29 cellular contexts compared by ENCODE assay signal in genomic region chrX:33078273-33078672, GRCh38.
"Had no signal": no experiment of that assay in that cellular context is flagged by ENCODE, and none has a peak within 500 bp of the region (broad histone marks: within the 10 kb centered on the region; RNA-seq: fewer than 3 reads in every experiment).

No MANE protein-coding gene starts in this region.

- H3K27me3 ChIP-seq: neutrophil, ovary, right lobe of liver, sigmoid colon, stomach, thyroid gland, tibial nerve, upper lobe of left lung, vagina had no signal

- H3K27ac ChIP-seq: neutrophil, ovary, parathyroid adenoma, psoas muscle, right lobe of liver, sigmoid colon, stomach, thoracic aorta, thyroid gland, tibial nerve, upper lobe of left lung, vagina had no signal

- ATAC-seq: natural killer cell treated with Interleukin-12 subunit alpha and Interleukin-12 subunit beta and Interleukin-15 and Interleukin-18, amount 100 ng/mL, for 72 hours; psoas muscle; right cardiac atrium; right lobe of liver; stimulated activated effector memory CD8-positive, alpha-beta T cell treated with anti-CD3 and anti-CD28 coated beads, Interleukin-12 subunit alpha, Interleukin-12 subunit beta, amount 100 ng/mL, for 72 hours; stimulated activated naive B cell treated with anti-CD40 and anti-IgM and Interleukin-4, amounts not matched to agents 10 μg/mL and 1 μg/mL and 100 μg/mL, for 72 hours had no signal

- H3K9me3 Mint-ChIP-seq: stimulated activated effector memory CD8-positive, alpha-beta T cell treated with anti-CD3 and anti-CD28 coated beads, Interleukin-12 subunit alpha, Interleukin-12 subunit beta, amount 100 ng/mL, for 72 hours; stimulated activated naive CD8-positive, alpha-beta T cell treated with anti-CD3 and anti-CD28 coated beads, Interleukin-15, Interleukin-2, amounts not matched to agents 100 ng/mL and 50 ng/mL, for 24 hours had no signal

- H3K4me1 ChIP-seq: parathyroid adenoma, right lobe of liver, sigmoid colon, stomach, thyroid gland, tibial nerve, upper lobe of left lung, vagina had no signal

- H3K4me3 Mint-ChIP-seq: natural killer cell treated with Interleukin-12 subunit alpha and Interleukin-12 subunit beta and Interleukin-15 and Interleukin-18, amount 100 ng/mL, for 72 hours; nephron progenitor cell; neural crest cell; stimulated activated effector memory CD8-positive, alpha-beta T cell treated with anti-CD3 and anti-CD28 coated beads, Interleukin-12 subunit alpha, Interleukin-12 subunit beta, amount 100 ng/mL, for 72 hours; stimulated activated naive B cell treated with anti-CD40 and anti-IgM and Interleukin-4, amounts not matched to agents 10 μg/mL and 1 μg/mL and 100 μg/mL, for 72 hours; stimulated activated naive CD8-positive, alpha-beta T cell treated with anti-CD3 and anti-CD28 coated beads, Interleukin-15, Interleukin-2, amounts not matched to agents 100 ng/mL and 50 ng/mL, for 24 hours had no signal

- H2AFZ ChIP-seq: parathyroid adenoma had no signal

- H3K36me3 Mint-ChIP-seq: natural killer cell treated with Interleukin-12 subunit alpha and Interleukin-12 subunit beta and Interleukin-15 and Interleukin-18, amount 100 ng/mL, for 72 hours; stimulated activated effector memory CD8-positive, alpha-beta T cell treated with anti-CD3 and anti-CD28 coated beads, Interleukin-12 subunit alpha, Interleukin-12 subunit beta, amount 100 ng/mL, for 72 hours; stimulated activated naive B cell treated with anti-CD40 and anti-IgM and Interleukin-4, amounts not matched to agents 10 μg/mL and 1 μg/mL and 100 μg/mL, for 72 hours had no signal

- H3K27ac Mint-ChIP-seq: natural killer cell treated with Interleukin-12 subunit alpha and Interleukin-12 subunit beta and Interleukin-15 and Interleukin-18, amount 100 ng/mL, for 72 hours; nephron progenitor cell; progenitor cell of endocrine pancreas; stimulated activated effector memory CD8-positive, alpha-beta T cell treated with anti-CD3 and anti-CD28 coated beads, Interleukin-12 subunit alpha, Interleukin-12 subunit beta, amount 100 ng/mL, for 72 hours; stimulated activated naive B cell treated with anti-CD40 and anti-IgM and Interleukin-4, amounts not matched to agents 10 μg/mL and 1 μg/mL and 100 μg/mL, for 72 hours; stimulated activated naive CD8-positive, alpha-beta T cell treated with anti-CD3 and anti-CD28 coated beads, Interleukin-15, Interleukin-2, amounts not matched to agents 100 ng/mL and 50 ng/mL, for 24 hours had no signal

- H3K4me1 Mint-ChIP-seq: nephron progenitor cell; neural crest cell; stimulated activated effector memory CD8-positive, alpha-beta T cell treated with anti-CD3 and anti-CD28 coated beads, Interleukin-12 subunit alpha, Interleukin-12 subunit beta, amount 100 ng/mL, for 72 hours; stimulated activated naive B cell treated with anti-CD40 and anti-IgM and Interleukin-4, amounts not matched to agents 10 μg/mL and 1 μg/mL and 100 μg/mL, for 72 hours had no signal

- DNase-seq: nephron progenitor cell; occipital lobe; ovary; posterior cingulate gyrus; psoas muscle; right cardiac atrium; right lobe of liver; sigmoid colon; small intestine; stimulated activated CD4-positive, alpha-beta T cell treated with anti-CD3 and anti-CD28 coated beads, Interleukin-15, amount 100 ng/mL, for 24 hours; stimulated activated CD4-positive, alpha-beta T cell treated with anti-CD3 and anti-CD28 coated beads, Interleukin-2, amount 100 ng/mL, for 24 hours; stimulated activated CD4-positive, alpha-beta T cell treated with anti-CD3 and anti-CD28 coated beads, Interleukin-2, amount 100 ng/mL, for 48 hours; stimulated activated CD4-positive, alpha-beta T cell treated with anti-CD3 and anti-CD28 coated beads, Interleukin-4, amount 100 ng/mL, for 24 hours; stimulated activated naive B cell treated with anti-CD40 and anti-IgM and Interleukin-4, amounts not matched to agents 10 μg/mL and 1 μg/mL and 100 μg/mL, for 72 hours; stimulated activated naive CD4-positive, alpha-beta T cell treated with Interleukin-2 at 50 U/mL for 16 hours; stomach; thyroid gland; trophoblast cell; upper lobe of left lung had no signal

- H3K79me2 ChIP-seq: parathyroid adenoma had no signal

- H3K36me3 ChIP-seq: neutrophil, ovary, right lobe of liver, sigmoid colon, stomach, thoracic aorta, thyroid gland, tibial nerve, upper lobe of left lung, vagina had no signal

- H3K4me3 ChIP-seq: ovary, psoas muscle, right lobe of liver, sigmoid colon, stomach, thoracic aorta, thyroid gland, tibial nerve, upper lobe of left lung, vagina had no signal

- H3K27me3 Mint-ChIP-seq: natural killer cell treated with Interleukin-12 subunit alpha and Interleukin-12 subunit beta and Interleukin-15 and Interleukin-18, amount 100 ng/mL, for 72 hours; progenitor cell of endocrine pancreas; stimulated activated naive B cell treated with anti-CD40 and anti-IgM and Interleukin-4, amounts not matched to agents 10 μg/mL and 1 μg/mL and 100 μg/mL, for 72 hours; stimulated activated naive CD8-positive, alpha-beta T cell treated with anti-CD3 and anti-CD28 coated beads, Interleukin-15, Interleukin-2, amounts not matched to agents 100 ng/mL and 50 ng/mL, for 24 hours had no signal
